In genomic region chr11:115535781-115536180, GRCh38 we compare ENCODE assay signal across 17 cellular contexts. TPM values are rescaled to one million over a fixed set of nuclear protein-coding genes. Genes with fewer than 3 reads are reported as not detected.
DNase-seq lines count a peak whose midpoint lies in the region; ATAC-seq and TF ChIP-seq lines count a peak whose summit lies in the region.
"Had no signal": no experiment of that assay in that cellular context is flagged by ENCODE, and none has a peak within 500 bp of the region (broad histone marks: within the 10 kb centered on the region; RNA-seq: fewer than 3 reads in every experiment).

No MANE protein-coding gene starts in this region.

- TF ChIP-seq CTCF in WERI-Rb-1 (IDR thresholded peaks at IDR 0.05; ENCODE audit: low read depth, low read length) (no peak), lower leg skin (IDR thresholded peaks at IDR 0.05) (no peak)

- no peak overlapping the region for H2BK5ac ChIP-seq in mesendoderm (ENCODE audit: low read length)

- ATAC-seq in GM18870 (IDR thresholded peaks at IDR 0.05; ENCODE audit: unreplicated experiment) (no peak), HG02981 (IDR thresholded peaks at IDR 0.05; ENCODE audit: unreplicated experiment) (no peak)
- no peak for ATAC-seq in stimulated activated memory B cell treated with anti-CD40 and anti-IgM and Interleukin-4, amounts not matched to agents 10 μg/mL and 1 μg/mL and 100 μg/mL, for 72 hours
- ATAC-seq: A549, GM12878, GM23338 had no signal

- H3K9ac ChIP-seq in mesendoderm (ENCODE audit: low read length) = no peak overlapping the region

- H3K18ac ChIP-seq in mesendoderm (ENCODE audit: low read length) = no peak overlapping the region

- no peak overlapping the region for H3K4me2 ChIP-seq in mesendoderm (ENCODE audit: low read length)
- H3K4me2 ChIP-seq: A549, GM23338 had no signal

- intact Hi-C loops in lower leg skin (cut with DNase I; ENCODE audit: low total_unique reads) = no loop called here

- no peak for TF ChIP-seq POLR2A in lower leg skin (IDR thresholded peaks at IDR 0.05)

- H3K4me3 ChIP-seq in WERI-Rb-1 (ENCODE audit: low read depth, low read length) (no peak overlapping the region), mesendoderm (ENCODE audit: low read length) (no peak overlapping the region), lower leg skin (ENCODE audit: low read depth, poor library complexity, severe bottlenecking) (no peak overlapping the region)
- H3K4me3 ChIP-seq: A549, GM12878, GM23338 had no signal

- no peak overlapping the region for H3K23ac ChIP-seq in mesendoderm (ENCODE audit: low read length)

- DNase-seq in DMS79 treated with DMSO at 0.1 percent for 48 hours (lab: John Stamatoyannopoulos, UW) = peak; percentile 38
- peak; percentile 9 to 74 for DNase-seq in NCI-H524 (lab: John Stamatoyannopoulos, UW)
- DNase-seq in WERI-Rb-1 = peak; percentile 78
- peak; percentile 76 for DNase-seq in mesendoderm
- DNase-seq in lower leg skin (ENCODE audit: low spot score in 2 of 2) = no peak
- DNase-seq: BE2C; CD4-positive, alpha-beta memory T cell; H9 had no signal

- H3K4me1 ChIP-seq in mesendoderm (ENCODE audit: control insufficient read depth, low read depth, low read length) = peaks cover 2% of the 10 kb centered on the region
- H3K4me1 ChIP-seq: A549, BE2C had no signal

- H2BK15ac ChIP-seq in mesendoderm (replicated peaks; ENCODE audit: low read depth) = no peak overlapping the region

- no peak overlapping the region for H3K4me3 Mint-ChIP-seq in stimulated activated memory B cell treated with anti-CD40 and anti-IgM and Interleukin-4, amounts not matched to agents 10 μg/mL and 1 μg/mL and 100 μg/mL, for 72 hours
- H3K4me3 Mint-ChIP-seq: CD4-positive, alpha-beta memory T cell; GM23338; H9; IgD-negative memory B cell had no signal

- H3K56ac ChIP-seq in mesendoderm (ENCODE audit: low read length) = no peak overlapping the region

- no peak overlapping the region for H2AK5ac ChIP-seq in mesendoderm (ENCODE audit: low read length)

- no peaks in the 10 kb centered on the region for H3K4me1 Mint-ChIP-seq in stimulated activated memory B cell treated with anti-CD40 and anti-IgM and Interleukin-4, amounts not matched to agents 10 μg/mL and 1 μg/mL and 100 μg/mL, for 72 hours

- H3K9me3 Mint-ChIP-seq in stimulated activated memory B cell treated with anti-CD40 and anti-IgM and Interleukin-4, amounts not matched to agents 10 μg/mL and 1 μg/mL and 100 μg/mL, for 72 hours = no peaks in the 10 kb centered on the region
- H3K9me3 Mint-ChIP-seq: GM23338, H9, IgD-negative memory B cell had no signal

- H3K27me3 ChIP-seq in WERI-Rb-1 (ENCODE audit: insufficient read depth, low read depth, severe bottlenecking) = no peaks in the 10 kb centered on the region
- no peaks in the 10 kb centered on the region for H3K27me3 ChIP-seq in mesendoderm (ENCODE audit: insufficient read depth, low read length, poor library complexity)
- H3K27me3 ChIP-seq: BE2C had no signal

- H3K79me2 ChIP-seq in mesendoderm (ENCODE audit: control insufficient read depth, insufficient read depth, low read length) = no peaks in the 10 kb centered on the region

- no peak overlapping the region for H2BK120ac ChIP-seq in mesendoderm (ENCODE audit: low read depth, low read length)

- H3K27ac ChIP-seq in WERI-Rb-1 (no peak overlapping the region), mesendoderm (ENCODE audit: low read depth, low read length) (no peak overlapping the region)
- H3K27ac ChIP-seq: A549, C4-2B had no signal

- peaks cover 20% of the 10 kb centered on the region for H3K27me3 Mint-ChIP-seq in stimulated activated memory B cell treated with anti-CD40 and anti-IgM and Interleukin-4, amounts not matched to agents 10 μg/mL and 1 μg/mL and 100 μg/mL, for 72 hours

- H3K36me3 ChIP-seq in WERI-Rb-1 (no peaks in the 10 kb centered on the region), mesendoderm (ENCODE audit: control insufficient read depth, insufficient read depth, low read length) (no peaks in the 10 kb centered on the region)
- H3K36me3 ChIP-seq: BE2C had no signal

- H3K9me3 ChIP-seq in WERI-Rb-1 (ENCODE audit: severe bottlenecking) = no peaks in the 10 kb centered on the region
- H3K9me3 ChIP-seq: A549, BE2C had no signal

- no peaks in the 10 kb centered on the region for H3K36me3 Mint-ChIP-seq in stimulated activated memory B cell treated with anti-CD40 and anti-IgM and Interleukin-4, amounts not matched to agents 10 μg/mL and 1 μg/mL and 100 μg/mL, for 72 hours
- H3K36me3 Mint-ChIP-seq: CD4-positive, alpha-beta memory T cell; IgD-negative memory B cell had no signal

- H3K27ac Mint-ChIP-seq in stimulated activated memory B cell treated with anti-CD40 and anti-IgM and Interleukin-4, amounts not matched to agents 10 μg/mL and 1 μg/mL and 100 μg/mL, for 72 hours = no peak overlapping the region
- H3K27ac Mint-ChIP-seq: GM23338, H9, IgD-negative memory B cell had no signal

- no peak overlapping the region for H3K4ac ChIP-seq in mesendoderm (ENCODE audit: low read depth, low read length)

- no peaks in the 10 kb centered on the region for H3K79me1 ChIP-seq in mesendoderm (ENCODE audit: low read length)

- H4K5ac ChIP-seq in mesendoderm (ENCODE audit: low read length) = no peak overlapping the region

- no peak overlapping the region for H4K8ac ChIP-seq in mesendoderm (ENCODE audit: low read depth, low read length)

RNA-seq across cellular contexts. Expression of gene CADM1, which starts 31.6 kb away (rescaled TPM):
- 11.2 TPM for polyA plus RNA-seq in mesendoderm (2013, experiment 1 of 2)
- polyA plus RNA-seq in mesendoderm (2013, experiment 2 of 2) = 12.3 TPM
- 10 to 100 TPM in 2 of 4 donors, 1 to 10 TPM in 2; 9.4 to 21.4 (median 11.8) TPM for total RNA-seq in lower leg skin
- total RNA-seq: G401 had no signal

Comparison
In these comparisons a context has a peak if more than half of its experiments do, and no peak if none do; other contexts are left out.
1. DNase-seq: peak in DMS79 treated with DMSO at 0.1 percent for 48 hours (single experiment), NCI-H524 (2 of 2), WERI-Rb-1 (single experiment) and mesendoderm (single experiment); none in lower leg skin (0 of 2).